8 cellular contexts compared by ENCODE assay signal in genomic region chr2:112690853-112691390, GRCh38. TPM values are rescaled to one million over a fixed set of nuclear protein-coding genes. Genes with fewer than 3 reads are reported as not detected.
DNase-seq lines count a peak whose midpoint lies in the region; ATAC-seq and TF ChIP-seq lines count a peak whose summit lies in the region.

No MANE protein-coding gene starts in this region.

- no peaks in the 10 kb centered on the region for H3K79me2 ChIP-seq in SU-DHL-6 (ENCODE audit: insufficient read depth, low read length)

- H3K4me2 ChIP-seq in SU-DHL-6 (ENCODE audit: low read depth, low read length, poor library complexity, severe bottlenecking): peak overlapping the region; percentile 6

- H4K20me1 ChIP-seq in SU-DHL-6 (ENCODE audit: low read depth, low read length): no peaks in the 10 kb centered on the region

- H3K9me3 Mint-ChIP-seq in activated naive CD8-positive, alpha-beta T cell treated with anti-CD3 and anti-CD28 coated beads, Interleukin-2, amount 10 ng/mL, durations not matched to agents 7 days and 5 days: no peaks in the 10 kb centered on the region

- peak overlapping the region; percentile 2 for H2AFZ ChIP-seq in SU-DHL-6 (ENCODE audit: low read depth, low read length, severe bottlenecking)

- H3K4me3 ChIP-seq in SU-DHL-6 (ENCODE audit: insufficient read depth, low read length, poor library complexity, severe bottlenecking) (no peak overlapping the region), heart left ventricle (peak overlapping the region in 1 of 12 donors; percentile 33)

- TF ChIP-seq POLR2A in heart left ventricle (IDR thresholded peaks at IDR 0.05): no peak

- H3K27me3 Mint-ChIP-seq in activated naive CD8-positive, alpha-beta T cell treated with anti-CD3 and anti-CD28 coated beads, Interleukin-2, amount 10 ng/mL, durations not matched to agents 7 days and 5 days: peaks cover 13% of the 10 kb centered on the region

- peak; percentile 76 for ATAC-seq in activated naive CD8-positive, alpha-beta T cell treated with anti-CD3 and anti-CD28 coated beads, Interleukin-2, amount 10 ng/mL, durations not matched to agents 7 days and 5 days (ENCODE audit: low read depth)
- ATAC-seq in heart left ventricle: peak; percentile 40 to 83 (median 76)

- no peaks in the 10 kb centered on the region for H3F3A ChIP-seq in SU-DHL-6 (ENCODE audit: insufficient read depth)

- POLR2A ChIA-PET in activated naive CD8-positive, alpha-beta T cell treated with anti-CD3 and anti-CD28 coated beads, Interleukin-2, amount 10 ng/mL, durations not matched to agents 7 days and 5 days (lab: Charles Lee): interaction anchor here (0.5 to 3.4 kb wide), 7 partner anchors 14 to 66 kb away, joined by 3 to 15 read pairs (median 4); no protein-coding TSS in a partner anchor

- intact Hi-C loops in heart left ventricle (cut with DNase I): loop anchor here in 9 of 10 donors (1.0 to 10.0 kb wide), 5 partner anchors 64 to 92 kb away; no protein-coding TSS in a partner anchor

- peak overlapping the region; percentile 46 for H3K4me3 Mint-ChIP-seq in activated naive CD8-positive, alpha-beta T cell treated with anti-CD3 and anti-CD28 coated beads, Interleukin-2, amount 10 ng/mL, durations not matched to agents 7 days and 5 days

- WGBS in heart left ventricle, 4 donors: 47 to 58% (median 53%) methylated on average over 7 to 9 of the region's 9 CpGs

- no peaks in the 10 kb centered on the region for H3K36me3 Mint-ChIP-seq in activated naive CD8-positive, alpha-beta T cell treated with anti-CD3 and anti-CD28 coated beads, Interleukin-2, amount 10 ng/mL, durations not matched to agents 7 days and 5 days

- no peaks in the 10 kb centered on the region for H3K27me3 ChIP-seq in SU-DHL-6 (ENCODE audit: low read length)
- H3K27me3 ChIP-seq in heart left ventricle: no peaks in the 10 kb centered on the region

- H3K9me2 ChIP-seq in SU-DHL-6 (replicated peaks; ENCODE audit: insufficient read depth, low read length): no peaks in the 10 kb centered on the region

- H3K36me3 ChIP-seq in SU-DHL-6 (ENCODE audit: low read length) (no peaks in the 10 kb centered on the region), heart left ventricle (no peaks in the 10 kb centered on the region)

- peak; percentile 13 for DNase-seq in NCI-H345 (lab: John Stamatoyannopoulos, UW)
- DNase-seq in NCI-H345 treated with DMSO at 0.1 percent for 48 hours (lab: John Stamatoyannopoulos, UW; ENCODE audit: unreplicated experiment): no peak
- peak in 67 of 76 experiments; percentile 5 to 76 (median 48) for DNase-seq in HUDEP-2 (lab: John Stamatoyannopoulos, UW; ENCODE audit: unreplicated experiment in 76 of 76)
- DNase-seq in activated naive CD8-positive, alpha-beta T cell treated with anti-CD3 and anti-CD28 coated beads, Interleukin-2, amount 10 ng/mL, durations not matched to agents 7 days and 5 days: peak; percentile 67
- peak in 4 of 5 donors; percentile 57 to 75 (median 62) for DNase-seq in heart left ventricle
- peak; percentile 32 for DNase-seq in retina
- no peak for DNase-seq in NCI-H2171 (lab: John Stamatoyannopoulos, UW)

- H3K27ac Mint-ChIP-seq in activated naive CD8-positive, alpha-beta T cell treated with anti-CD3 and anti-CD28 coated beads, Interleukin-2, amount 10 ng/mL, durations not matched to agents 7 days and 5 days: no peak overlapping the region

- H3K4me1 ChIP-seq in heart left ventricle: peaks cover 0 to 36% (median 0%) of the 10 kb centered on the region in 12 donors

- H3K9me3 ChIP-seq in SU-DHL-6 (ENCODE audit: insufficient read depth, low read length): no peaks in the 10 kb centered on the region
- no peaks in the 10 kb centered on the region for H3K9me3 ChIP-seq in heart left ventricle

- TF ChIP-seq CTCF in SU-DHL-6 (IDR thresholded peaks at IDR 0.05; ENCODE audit: insufficient read depth, low read length, poor library complexity, severe bottlenecking) (peak; percentile 47), heart left ventricle (IDR thresholded peaks at IDR 0.05) (peak; percentile 44 to 68 (median 62))

- no peak overlapping the region for H3K27ac ChIP-seq in SU-DHL-6 (ENCODE audit: low read depth, low read length)
- H3K27ac ChIP-seq in heart left ventricle: peak overlapping the region in 1 of 12 donors; percentile 81

- peaks cover 23% of the 10 kb centered on the region for H3K4me1 Mint-ChIP-seq in activated naive CD8-positive, alpha-beta T cell treated with anti-CD3 and anti-CD28 coated beads, Interleukin-2, amount 10 ng/mL, durations not matched to agents 7 days and 5 days

- H3K9ac ChIP-seq in SU-DHL-6 (ENCODE audit: low read length): no peak overlapping the region; the same call in 1 of the 2 replicates

RNA-seq across cellular contexts. Expression of gene NT5DC4, which starts 29.9 kb away (rescaled TPM):
- not detected for total RNA-seq in activated naive CD8-positive, alpha-beta T cell treated with anti-CD3 and anti-CD28 coated beads, Interleukin-2, amount 10 ng/mL, durations not matched to agents 7 days and 5 days
- under 1 TPM in 1 of 9 donors, not detected in 8; 0.16 TPM for total RNA-seq in heart left ventricle
- polyA plus RNA-seq in heart left ventricle: not detected

RNA-seq across cellular contexts. Expression of gene SLC20A1, which starts 45.2 kb away (rescaled TPM):
- 100 to 1,000 TPM; 105 to 113 TPM for total RNA-seq in activated naive CD8-positive, alpha-beta T cell treated with anti-CD3 and anti-CD28 coated beads, Interleukin-2, amount 10 ng/mL, durations not matched to agents 7 days and 5 days
- total RNA-seq in heart left ventricle: 10 to 100 TPM in 7 of 9 donors, 1 to 10 TPM in 2; 5.6 to 51.7 (median 12.0) TPM
- polyA plus RNA-seq in heart left ventricle: 10 to 100 TPM in 1 of 2 donors, 1 to 10 TPM in 1; 7.6 to 12.2 TPM

Comparison
In these comparisons a context has a peak if more than half of its experiments do, and no peak if none do; other contexts are left out.
1. DNase-seq: peak in NCI-H345 (single experiment), HUDEP-2 (67 of 76), activated naive CD8-positive, alpha-beta T cell treated with anti-CD3 and anti-CD28 coated beads, Interleukin-2, amount 10 ng/mL, durations not matched to agents 7 days and 5 days (single experiment), heart left ventricle (4 of 5) and retina (single experiment); none in NCI-H345 treated with DMSO at 0.1 percent for 48 hours (single experiment) and NCI-H2171 (single experiment).